In the genomic region with DNA sequence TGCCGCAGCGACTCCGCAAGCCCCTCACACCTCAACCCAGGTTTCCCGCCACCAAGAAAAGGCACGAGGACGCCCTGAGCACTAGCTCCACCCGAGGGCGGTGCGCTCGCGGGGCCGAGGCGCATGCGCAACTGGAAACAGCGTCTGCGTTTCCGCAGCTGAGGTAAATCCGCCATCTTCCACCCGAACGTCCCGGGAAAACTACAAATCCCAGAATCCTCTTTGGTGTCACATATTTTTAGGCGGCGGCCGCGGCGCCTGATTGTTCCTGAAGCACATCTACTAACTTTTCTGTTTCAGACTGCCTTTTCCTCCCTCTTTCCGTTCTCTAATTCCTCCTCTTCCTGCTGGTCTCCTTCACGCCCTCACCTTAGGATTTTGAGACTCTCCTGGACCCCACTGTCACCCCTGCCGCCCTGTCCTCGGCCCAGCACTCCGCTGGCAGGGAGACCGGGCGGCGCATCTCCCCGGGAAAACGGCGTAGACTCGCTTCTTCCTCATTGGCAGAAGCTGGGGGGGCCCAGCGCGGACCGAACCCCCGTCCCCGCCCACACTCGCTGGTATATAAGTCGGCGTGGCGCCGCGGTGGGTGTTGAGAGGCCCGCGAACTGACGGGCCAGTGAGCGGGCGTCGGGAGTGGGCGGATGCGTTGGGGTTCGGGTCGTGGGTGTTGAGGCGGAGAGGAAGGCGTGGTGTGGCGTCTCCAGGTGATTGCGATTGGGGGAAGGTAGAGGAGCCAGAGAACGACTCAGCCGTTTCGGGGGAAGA, we compare ENCODE assay signal across 1 cellular context.
TF ChIP-seq lines count a peak whose summit lies in the region.

Gene ZCWPW1 (minus strand): TSS at position 505 of the 768 bp plus-strand sequence. CDS start 8,054 bp downstream, outside the sequence.

TF ChIP-seq in HCT116, 20 proteins besides CTCF, POLR2A, EP300 and RAD21 (continued from another document):
- TF ChIP-seq REST (IDR thresholded peaks at IDR 0.05; ENCODE audit: low read depth) (no peak), EZH2phosphoT487 (IDR thresholded peaks at IDR 0.05; ENCODE audit: borderline replicate concordance) (no peak), EGR1 (IDR thresholded peaks at IDR 0.05; ENCODE audit: low read depth) (no peak), SIN3A (IDR thresholded peaks at IDR 0.05; ENCODE audit: low read depth) (no peak), YY1 (IDR thresholded peaks at IDR 0.05; ENCODE audit: extremely low read depth, insufficient replicate concordance, low read depth, low read length) (peak; percentile 92), SP1 (IDR thresholded peaks at IDR 0.05; ENCODE audit: low read depth) (no peak), ELF1 (IDR thresholded peaks at IDR 0.05; ENCODE audit: borderline replicate concordance, low read depth) (no peak), ZFX (IDR thresholded peaks at IDR 0.05) (peak; percentile 78)
- TF ChIP-seq, protein P1, sequence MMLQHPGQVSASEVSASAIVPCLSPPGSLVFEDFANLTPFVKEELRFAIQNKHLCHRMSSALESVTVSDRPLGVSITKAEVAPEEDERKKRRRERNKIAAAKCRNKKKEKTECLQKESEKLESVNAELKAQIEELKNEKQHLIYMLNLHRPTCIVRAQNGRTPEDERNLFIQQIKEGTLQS (IDR thresholded peaks at IDR 0.05): no peak
TF ChIP-seq in HCT116: peak in this region for 5.
